In the genomic region with DNA sequence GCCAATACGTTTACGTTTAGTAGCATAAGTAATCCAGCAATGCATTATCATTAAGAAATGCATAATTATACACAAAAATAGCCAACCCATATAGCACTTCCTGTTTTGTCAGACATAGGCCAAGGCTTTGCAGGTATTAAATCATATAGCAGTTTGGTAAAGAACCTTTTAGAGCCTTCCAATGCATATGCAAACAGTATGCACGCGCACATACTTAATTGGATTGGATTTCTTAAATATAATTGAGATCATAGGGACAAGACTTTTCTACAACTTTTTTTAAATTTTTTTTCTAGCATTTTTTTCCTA, we compare ENCODE assay signal across 1 cellular context.
TF ChIP-seq lines count a peak whose summit lies in the region.

No MANE protein-coding gene starts in this region.

TF ChIP-seq in HepG2, 621 proteins besides CTCF, POLR2A, EP300 and RAD21 (continued from another document):
- no peak for TF ChIP-seq RNF2 (conservative IDR thresholded peaks at IDR 0.05; ENCODE audit: low read depth)
- TF ChIP-seq, protein P1, sequence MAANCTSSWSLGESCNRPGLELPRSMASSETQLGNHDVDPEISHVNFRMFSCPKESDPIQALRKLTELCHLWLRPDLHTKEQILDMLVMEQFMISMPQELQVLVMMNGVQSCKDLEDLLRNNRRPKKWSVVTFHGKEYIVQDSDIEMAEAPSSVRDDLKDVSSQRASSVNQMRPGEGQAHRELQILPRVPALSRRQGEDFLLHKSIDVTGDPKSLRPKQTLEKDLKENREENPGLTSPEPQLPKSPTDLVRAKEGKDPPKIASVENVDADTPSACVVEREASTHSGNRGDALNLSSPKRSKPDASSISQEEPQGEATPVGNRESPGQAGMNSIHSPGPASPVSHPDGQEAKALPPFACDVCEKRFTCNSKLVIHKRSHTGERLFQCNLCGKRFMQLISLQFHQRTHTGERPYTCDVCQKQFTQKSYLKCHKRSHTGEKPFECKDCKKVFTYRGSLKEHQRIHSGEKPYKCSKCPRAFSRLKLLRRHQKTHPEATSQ (CRISPR knock-in tag; IDR thresholded peaks at IDR 0.05; ENCODE audit: borderline replicate concordance) = 0 out of 2 replicates have a peak, but pooled peaks have one; percentile 3
